ENCODE assay signal across 8 cellular contexts in genomic region chr5:68630354-68630753, GRCh38.
"Had no signal": no experiment of that assay in that cellular context is flagged by ENCODE, and none has a peak within 500 bp of the region (broad histone marks: within the 10 kb centered on the region; RNA-seq: fewer than 3 reads in every experiment).

No MANE protein-coding gene starts in this region.

- FAIRE-seq: G401.6, GM12878, GM12891, GM12892, GM18507, GM19239 had no signal

- ATAC-seq: GM12878 had no signal

- H3K4me3 ChIP-seq: GM12878 had no signal

- DNase-seq: GDM1, GF-D8 had no signal
